In genomic region chr1:151281969-151282882, GRCh38 we compare ENCODE assay signal across 8 cellular contexts. TPM values are rescaled to one million over a fixed set of nuclear protein-coding genes. Genes with fewer than 3 reads are reported as not detected.
DNase-seq lines count a peak whose midpoint lies in the region; ATAC-seq, FAIRE-seq and TF ChIP-seq lines count a peak whose summit lies in the region.

Gene ZNF687 (plus strand): TSS chr1:151282299. CDS start chr1:151286292, 3,993 bp downstream.

- H3K27me3 ChIP-seq in Caco-2 (replicated peaks; ENCODE audit: control insufficient read depth, insufficient read depth, low read length) (no peaks in the 10 kb centered on the region), NT2/D1 (ENCODE audit: insufficient read depth, insufficient read length) (no peaks in the 10 kb centered on the region), H1 (replicated peaks in 1 of 4; ENCODE audit: control insufficient read depth in 3 of 4, extremely low read depth in 1 of 4, insufficient read depth in 3 of 4, low read length in 3 of 4) (no peaks in the 10 kb centered on the region)

- H3K4me1 Mint-ChIP-seq in Caco-2 (ENCODE audit: low read depth, unreplicated experiment) (peaks cover 6% of the 10 kb centered on the region), memory B cell (peaks cover 34% of the 10 kb centered on the region)
- peaks cover 30% of the 10 kb centered on the region for H3K4me1 Mint-ChIP-seq in activated CD8-positive, alpha-beta memory T cell treated with anti-CD3 and anti-CD28 coated beads, Interleukin-2, amount 10 ng/mL, durations not matched to agents 7 days and 5 days

- intact Hi-C loops in Caco-2 (cut with micrococcal nuclease; ENCODE audit: unreplicated experiment), result loop anchor here (1.0 to 5.0 kb wide), 5 partner anchors 28 to 230 kb away; partner anchors contain the start of genes CGN, PI4KB, PIP5K1A and PSMD4

- peak within 1 kb of the TSS; percentile 68 for H2AK5ac ChIP-seq in H1 (ENCODE audit: low read depth, low read length)

- H3K27ac Mint-ChIP-seq in Caco-2 (ENCODE audit: unreplicated experiment), result peak within 1 kb of the TSS; percentile 97
- H3K27ac Mint-ChIP-seq in activated CD8-positive, alpha-beta memory T cell treated with anti-CD3 and anti-CD28 coated beads, Interleukin-2, amount 10 ng/mL, durations not matched to agents 7 days and 5 days, result peak within 1 kb of the TSS; percentile 99
- peak within 1 kb of the TSS; percentile 95 for H3K27ac Mint-ChIP-seq in memory B cell

- H2AFZ ChIP-seq in H1 (ENCODE audit: low read length), result peak within 1 kb of the TSS; percentile 73

- H3K36me3 Mint-ChIP-seq in Caco-2 (ENCODE audit: insufficient read depth, unreplicated experiment) (peaks cover 41% of the 10 kb centered on the region), memory B cell (peaks cover 3% of the 10 kb centered on the region)
- peaks cover 9% of the 10 kb centered on the region for H3K36me3 Mint-ChIP-seq in activated CD8-positive, alpha-beta memory T cell treated with anti-CD3 and anti-CD28 coated beads, Interleukin-2, amount 10 ng/mL, durations not matched to agents 7 days and 5 days

- peak within 1 kb of the TSS; percentile 58 for H2BK120ac ChIP-seq in H1 (replicated peaks; ENCODE audit: low read depth, low read length)

- no peak for TF ChIP-seq EP300 in H1 (IDR thresholded peaks at IDR 0.05; ENCODE audit: borderline replicate concordance in 1 of 2, low read depth in 2 of 2, low read length in 2 of 2)

- 0 out of 2 replicates have a peak, but pooled peaks cover 4% of the 10 kb centered on the region for H3K4me1 ChIP-seq in Caco-2
- H3K4me1 ChIP-seq in NT2/D1 (ENCODE audit: insufficient read depth, insufficient read length), result peaks cover 16% of the 10 kb centered on the region
- peaks cover 5 to 9% (median 7%) of the 10 kb centered on the region in 4 experiments; a peak in 5 of 7 replicates for H3K4me1 ChIP-seq in H1 (replicated peaks in 1 of 4; ENCODE audit: control insufficient read depth in 3 of 4, insufficient read depth in 4 of 4, low read length in 3 of 4)

- H4K20me1 ChIP-seq in H1 (replicated peaks in 1 of 2; ENCODE audit: control insufficient read depth in 1 of 2, insufficient read depth in 2 of 2, low read length in 2 of 2), result peaks cover 0 to 8% of the 10 kb centered on the region in 2 experiments

- no TSS peak for BruUV-seq in Caco-2 (replicated peaks; lab: Mats Ljungman, UMichigan)

- no peak; a peak in 1 of 3 replicates for TF ChIP-seq POLR2A in H1 (IDR thresholded peaks at IDR 0.05; ENCODE audit: control extremely low read depth in 1 of 2, low read depth in 2 of 2, low read length in 2 of 2)

- peak within 1 kb of the TSS; percentile 96 for H3K9ac ChIP-seq in NT2/D1 (ENCODE audit: insufficient read length, low read depth)
- H3K9ac ChIP-seq in H1 (replicated peaks in 1 of 4; ENCODE audit: extremely low read depth in 1 of 4, low read depth in 3 of 4, low read length in 3 of 4), result peak within 1 kb of the TSS; percentile 94 to 97 (median 96)

- ATAC-seq in GM21381 (IDR thresholded peaks at IDR 0.05; ENCODE audit: unreplicated experiment) (peak; percentile 78), memory B cell (ENCODE audit: low read depth) (peak; percentile 81)
- ATAC-seq in activated CD8-positive, alpha-beta memory T cell treated with anti-CD3 and anti-CD28 coated beads, Interleukin-2, amount 10 ng/mL, durations not matched to agents 7 days and 5 days, result peak; percentile 91

- no peak for FAIRE-seq in H1 (lab: Jason Lieb, UNC)

- peaks cover 8% of the 10 kb centered on the region; the same call in 1 of the 2 replicates for H3K79me1 ChIP-seq in H1 (ENCODE audit: low read depth, low read length)

- H3K4me2 ChIP-seq in H1 (ENCODE audit: insufficient read depth in 1 of 2, low read depth in 2 of 2, low read length in 2 of 2), result peak within 1 kb of the TSS; percentile 88

- H2BK20ac ChIP-seq in H1 (ENCODE audit: low read length), result no peak within 1 kb of the TSS

- TF ChIP-seq CTCF in Caco-2 (IDR thresholded peaks at IDR 0.05; ENCODE audit: insufficient read depth in 1 of 2, low read depth in 1 of 2, low read length in 1 of 2, severe bottlenecking in 1 of 2, unreplicated experiment in 1 of 2) (no peak), H1 (IDR thresholded peaks at IDR 0.05; ENCODE audit: control extremely low read depth in 1 of 3, insufficient read depth in 1 of 3, low read depth in 1 of 3, low read length in 3 of 3) (no peak)

- H3K4me3 ChIP-seq in Caco-2 (ENCODE audit: low read depth, low read length) (peak within 1 kb of the TSS; percentile 74), NT2/D1 (ENCODE audit: insufficient read length, low read depth) (peak within 1 kb of the TSS; percentile 94), H1 (ENCODE audit: extremely low read depth in 1 of 4, insufficient read depth in 2 of 4, low read depth in 3 of 4, low read length in 4 of 4) (peak within 1 kb of the TSS; percentile 77 to 96 (median 86))

- no peak within 1 kb of the TSS for H3K14ac ChIP-seq in H1 (ENCODE audit: insufficient read length)

- H3K36me3 ChIP-seq in Caco-2 (ENCODE audit: control insufficient read depth, insufficient read depth, low read length), result peaks cover 2% of the 10 kb centered on the region; the same call in 1 of the 2 replicates
- peaks cover 29% of the 10 kb centered on the region for H3K36me3 ChIP-seq in NT2/D1 (ENCODE audit: insufficient read depth, insufficient read length, low read length)
- H3K36me3 ChIP-seq in H1 (ENCODE audit: control insufficient read depth in 2 of 4, insufficient read depth in 4 of 4, low read length in 3 of 4), result peaks cover 13 to 21% (median 15%) of the 10 kb centered on the region in 4 experiments

- peak within 1 kb of the TSS; percentile 99 for H3K27ac ChIP-seq in H1 (ENCODE audit: low read depth, low read length)

- H2BK12ac ChIP-seq in H1 (ENCODE audit: low read depth, low read length), result peak within 1 kb of the TSS; percentile 99

- peak within 1 kb of the TSS; percentile 80 for H3K4ac ChIP-seq in H1 (replicated peaks; ENCODE audit: insufficient read length, low read depth, low read length)

- peaks cover 0 to 30% of the 10 kb centered on the region in 2 experiments; a peak in 2 of 4 replicates for H3K79me2 ChIP-seq in H1 (ENCODE audit: control insufficient read depth in 1 of 2, insufficient read depth in 2 of 2, low read length in 2 of 2)

- H4K5ac ChIP-seq in H1 (ENCODE audit: insufficient read length, low read depth, low read length), result peak within 1 kb of the TSS; percentile 97

- H3K27me3 Mint-ChIP-seq in Caco-2 (ENCODE audit: insufficient read depth, unreplicated experiment) (no peaks in the 10 kb centered on the region), memory B cell (no peaks in the 10 kb centered on the region)
- no peaks in the 10 kb centered on the region for H3K27me3 Mint-ChIP-seq in activated CD8-positive, alpha-beta memory T cell treated with anti-CD3 and anti-CD28 coated beads, Interleukin-2, amount 10 ng/mL, durations not matched to agents 7 days and 5 days

- CTCF ChIA-PET in Caco-2 (lab: Charles Lee), result interaction anchor here (0.6 to 1.6 kb wide), 9 partner anchors 12 to 714 kb away, joined by 3 to 9 read pairs (median 4); partner anchors contain the start of genes PI4KB and PSMD4
- CTCF ChIA-PET in activated CD8-positive, alpha-beta memory T cell treated with anti-CD3 and anti-CD28 coated beads, Interleukin-2, amount 10 ng/mL, durations not matched to agents 7 days and 5 days (lab: Charles Lee), result interaction anchor here (1.1 to 4.2 kb wide), 13 partner anchors 9 to 183 kb away, joined by 3 to 25 read pairs (median 6); partner anchors contain the start of gene PI4KB
- CTCF ChIA-PET in H1 (lab: Charles Lee; ENCODE audit: partially characterized antibody), result interaction anchor here (0.7 to 2.0 kb wide), 10 partner anchors 11 to 59 kb away, joined by 3 to 14 read pairs (median 4); no protein-coding TSS in a partner anchor

- peak within 1 kb of the TSS; percentile 97 for H4K8ac ChIP-seq in H1 (ENCODE audit: extremely low read depth, insufficient read depth, low read length)

- peak within 1 kb of the TSS; percentile 98 for H2BK5ac ChIP-seq in H1 (ENCODE audit: low read depth, low read length)

- H3K23ac ChIP-seq in H1 (ENCODE audit: insufficient read length), result no peak within 1 kb of the TSS

- H3K9me3 ChIP-seq in Caco-2, result no peaks in the 10 kb centered on the region
- no peaks in the 10 kb centered on the region for H3K9me3 ChIP-seq in NT2/D1 (ENCODE audit: insufficient read depth, low read length)
- no peaks in the 10 kb centered on the region for H3K9me3 ChIP-seq in H1 (ENCODE audit: insufficient read depth in 2 of 2, low read depth in 1 of 2, low read length in 1 of 2)

- DNase-seq in Caco-2 (peak; percentile 100), HUDEP-2 (lab: John Stamatoyannopoulos, UW; ENCODE audit: unreplicated experiment in 76 of 76) (peak; percentile 78 to 100 (median 99)), NT2/D1 (ENCODE audit: low read depth, low spot score) (peak; percentile 100), H1 (ENCODE audit: low read depth in 1 of 2, low spot score in 2 of 2) (peak; percentile 98 to 100), memory B cell (ENCODE audit: low spot score in 2 of 2) (peak; percentile 95 to 96)
- peak; percentile 100 for DNase-seq in activated CD8-positive, alpha-beta memory T cell treated with anti-CD3 and anti-CD28 coated beads, Interleukin-2, amount 10 ng/mL, durations not matched to agents 7 days and 5 days
- peak; percentile 98 for DNase-seq in stimulated activated CD8-positive, alpha-beta memory T cell treated with anti-CD3 and anti-CD28 coated beads, Interleukin-12 subunit alpha, Interleukin-12 subunit beta, amount 100 ng/mL, for 24 hours (ENCODE audit: extremely low read depth)

- peak within 1 kb of the TSS; percentile 96; the same call in 1 of the 2 replicates for H2BK15ac ChIP-seq in H1 (ENCODE audit: low read length)

- WGBS in H1 (ENCODE audit: extremely low coverage in 1 of 2, insufficient coverage in 1 of 2, insufficient read length in 1 of 2, insufficient replicate concordance in 2 of 2, low coverage in 1 of 2, low lambda C conversion rate in 2 of 2, missing lambda C conversion rate in 1 of 2), 2 experiments, result 0% methylated on average over 55 of the region's 74 CpGs; no CpG with 5 or more reads in 1 of the 2 experiments

- H3K18ac ChIP-seq in H1 (ENCODE audit: extremely low read depth, low read length), result peak within 1 kb of the TSS; percentile 100

- H4K91ac ChIP-seq in H1 (replicated peaks; ENCODE audit: insufficient read length, low read length), result peak within 1 kb of the TSS; percentile 91

- TF ChIP-seq RAD21 in H1 (IDR thresholded peaks at IDR 0.05 in 1 of 2, conservative IDR thresholded peaks at IDR 0.05 in 1 of 2; ENCODE audit: low read depth in 2 of 2, low read length in 2 of 2), result no peak

- H3K4me3 Mint-ChIP-seq in Caco-2 (ENCODE audit: unreplicated experiment) (peak within 1 kb of the TSS; percentile 88), memory B cell (peak within 1 kb of the TSS; percentile 93)
- peak within 1 kb of the TSS; percentile 99 for H3K4me3 Mint-ChIP-seq in activated CD8-positive, alpha-beta memory T cell treated with anti-CD3 and anti-CD28 coated beads, Interleukin-2, amount 10 ng/mL, durations not matched to agents 7 days and 5 days

- peaks cover 9% of the 10 kb centered on the region for H3K23me2 ChIP-seq in H1 (ENCODE audit: low read depth, low read length)

- peak within 1 kb of the TSS; percentile 97 for H3K56ac ChIP-seq in H1 (replicated peaks; ENCODE audit: insufficient read length, low read depth, low read length)

- POLR2A ChIA-PET in Caco-2 (lab: Charles Lee) (interaction anchor here (0.5 to 1.8 kb wide), 12 partner anchors 28 to 306 kb away, joined by 3 to 19 read pairs (median 4); partner anchors contain the start of genes CGN, PI4KB, PSMD4 and TUFT1), H1 (lab: Charles Lee; ENCODE audit: partially characterized antibody) (interaction anchor here (0.6 to 11.6 kb wide), 34 partner anchors 8 to 554 kb away, joined by 3 to 213 read pairs (median 5); partner anchors contain the start of genes C1orf56, LYSMD1, PI4KB and PSMB4)

- H3K9me3 Mint-ChIP-seq in Caco-2 (ENCODE audit: unreplicated experiment) (no peaks in the 10 kb centered on the region), memory B cell (no peaks in the 10 kb centered on the region)
- no peaks in the 10 kb centered on the region for H3K9me3 Mint-ChIP-seq in activated CD8-positive, alpha-beta memory T cell treated with anti-CD3 and anti-CD28 coated beads, Interleukin-2, amount 10 ng/mL, durations not matched to agents 7 days and 5 days (ENCODE audit: low read depth)

RNA-seq across cellular contexts. Expression of gene ZNF687, which starts in this region (rescaled TPM):
- 23.9 and 30.2 TPM in 2 replicates for total RNA-seq in Caco-2 (2022)
- total RNA-seq in activated CD8-positive, alpha-beta memory T cell treated with anti-CD3 and anti-CD28 coated beads, Interleukin-2, amount 10 ng/mL, durations not matched to agents 7 days and 5 days, result 10 to 100 TPM; 29.9 to 35.7 TPM
- total RNA-seq in H1 (2021; fragmentation: NEBNext Ultra II Directional; extraction: Animal tissue kit (Norgen Biotek cat#: 25700)), result 43.0 and 45.9 TPM in 2 replicates
- 69.9 and 91.9 TPM in 2 replicates for polyA plus RNA-seq in H1 (2011; rRNA removed)
- polyA plus RNA-seq in H1 (2011; cell fraction: cytosol; rRNA removed), result 47.7 TPM
- polyA plus RNA-seq in H1 (2011; cell fraction: nucleus; rRNA removed), result 90.8 TPM
- 30.8 to 47.7 TPM (median 40.3 TPM) in 4 replicates for polyA plus RNA-seq in H1 (2012, experiment 1 of 2)
- 35.9 TPM for polyA plus RNA-seq in H1 (2012, experiment 2 of 2)
- 26.5 TPM for polyA plus RNA-seq in H1 (2013, experiment 1 of 2)
- 24.7 TPM for polyA plus RNA-seq in H1 (2013, experiment 2 of 2)
- 64.9 and 87.9 TPM in 2 replicates for polyA minus RNA-seq in H1 (2011; rRNA and poly(A)+ RNA removed)
- 65.9 TPM for polyA minus RNA-seq in H1 (2011; cell fraction: cytosol; rRNA and poly(A)+ RNA removed)
- polyA minus RNA-seq in H1 (2011; cell fraction: nucleus; rRNA and poly(A)+ RNA removed), result 80.7 TPM

Comparison
In these comparisons a context has a peak if more than half of its experiments do, and no peak if none do; other contexts are left out.
1. Peak in every context shown above with its lines: DNase-seq, ATAC-seq, H3K4me3 ChIP-seq and H3K27ac ChIP-seq.